In genomic region chr10:114473776-114474175, GRCh38 we compare ENCODE assay signal across 1 cellular context.
TF ChIP-seq lines count a peak whose summit lies in the region.

No MANE protein-coding gene starts in this region.

TF ChIP-seq in HepG2, 621 proteins besides CTCF, POLR2A, EP300 and RAD21 (continued from another document and continues in another):
- TF ChIP-seq ZNF513 (CRISPR knock-in tag; conservative IDR thresholded peaks at IDR 0.05): no peak
- TF ChIP-seq ZBTB7B (CRISPR knock-in tag; IDR thresholded peaks at IDR 0.05): no peak
- TF ChIP-seq NR2F6 (IDR thresholded peaks at IDR 0.05): 0 out of 2 replicates have a peak, but pooled peaks have one; percentile 17
- no peak for TF ChIP-seq NR2F6 (CRISPR knock-in tag; IDR thresholded peaks at IDR 0.05)
- TF ChIP-seq ZNF496 (CRISPR knock-in tag; IDR thresholded peaks at IDR 0.05; ENCODE audit: insufficient replicate concordance): no peak
- no peak for TF ChIP-seq MYNN (CRISPR knock-in tag; IDR thresholded peaks at IDR 0.05; ENCODE audit: low read depth)
- TF ChIP-seq PPARG (CRISPR knock-in tag; conservative IDR thresholded peaks at IDR 0.05): 0 out of 2 replicates have a peak, but pooled peaks have one; percentile 34
- no peak for TF ChIP-seq RXRA (CRISPR knock-in tag; IDR thresholded peaks at IDR 0.05)
- no peak for TF ChIP-seq ZBTB7A (CRISPR knock-in tag; IDR thresholded peaks at IDR 0.05)
- TF ChIP-seq RAD51 (IDR thresholded peaks at IDR 0.05; ENCODE audit: borderline replicate concordance): no peak
- no peak for TF ChIP-seq ZNF333 (CRISPR knock-in tag; IDR thresholded peaks at IDR 0.05; ENCODE audit: borderline replicate concordance)
- no peak for TF ChIP-seq ZNF292 (CRISPR knock-in tag; IDR thresholded peaks at IDR 0.05; ENCODE audit: borderline replicate concordance, low read depth)
- TF ChIP-seq KMT2A (CRISPR knock-in tag; IDR thresholded peaks at IDR 0.05): no peak
- TF ChIP-seq ZNF329 (CRISPR knock-in tag; IDR thresholded peaks at IDR 0.05; ENCODE audit: low read depth): no peak
- TF ChIP-seq GATAD2A (CRISPR knock-in tag; IDR thresholded peaks at IDR 0.05): peak; percentile 39; the same call in 1 of the 2 replicates
- no peak for TF ChIP-seq SMAD3 (CRISPR knock-in tag; IDR thresholded peaks at IDR 0.05)
- TF ChIP-seq ZNF570 (CRISPR knock-in tag; IDR thresholded peaks at IDR 0.05; ENCODE audit: borderline replicate concordance): no peak
- TF ChIP-seq ZFAT (CRISPR knock-in tag; conservative IDR thresholded peaks at IDR 0.05): no peak
- TF ChIP-seq ZNF737 (CRISPR knock-in tag; IDR thresholded peaks at IDR 0.05; ENCODE audit: borderline replicate concordance): no peak
- TF ChIP-seq SNAPC4 (CRISPR knock-in tag; IDR thresholded peaks at IDR 0.05): no peak
- TF ChIP-seq ZBTB39 (CRISPR knock-in tag; IDR thresholded peaks at IDR 0.05): no peak
- no peak for TF ChIP-seq TBP (CRISPR knock-in tag; IDR thresholded peaks at IDR 0.05)
- no peak for TF ChIP-seq ZGPAT (CRISPR knock-in tag; IDR thresholded peaks at IDR 0.05)
- TF ChIP-seq FOXJ3 (CRISPR knock-in tag; IDR thresholded peaks at IDR 0.05; ENCODE audit: borderline replicate concordance): 0 out of 2 replicates have a peak, but pooled peaks have one; percentile 42
- TF ChIP-seq CREB1 (IDR thresholded peaks at IDR 0.05): no peak
- no peak for TF ChIP-seq CREB1 (CRISPR knock-in tag; IDR thresholded peaks at IDR 0.05)
- TF ChIP-seq FUBP1 (CRISPR knock-in tag; IDR thresholded peaks at IDR 0.05; ENCODE audit: borderline replicate concordance): no peak
- TF ChIP-seq ZNF451 (CRISPR knock-in tag; IDR thresholded peaks at IDR 0.05): no peak
- no peak for TF ChIP-seq HNF1B (CRISPR knock-in tag; IDR thresholded peaks at IDR 0.05)
- TF ChIP-seq ZSCAN31 (CRISPR knock-in tag; IDR thresholded peaks at IDR 0.05; ENCODE audit: low read depth): no peak
- peak; percentile 14; the same call in 1 of the 2 replicates for TF ChIP-seq SAP130 (CRISPR knock-in tag; IDR thresholded peaks at IDR 0.05; ENCODE audit: low read depth)
- no peak for TF ChIP-seq JUND (CRISPR knock-in tag; IDR thresholded peaks at IDR 0.05)
- TF ChIP-seq SCMH1 (CRISPR knock-in tag; IDR thresholded peaks at IDR 0.05; ENCODE audit: borderline replicate concordance): no peak
- TF ChIP-seq ZNF576 (CRISPR knock-in tag; IDR thresholded peaks at IDR 0.05): no peak
- no peak for TF ChIP-seq ZMAT3 (CRISPR knock-in tag; conservative IDR thresholded peaks at IDR 0.05)
- no peak for TF ChIP-seq DPF2 (CRISPR knock-in tag; IDR thresholded peaks at IDR 0.05; ENCODE audit: borderline replicate concordance, low read depth)
- no peak for TF ChIP-seq ZBTB40 (IDR thresholded peaks at IDR 0.05)
- no peak for TF ChIP-seq ZBTB40 (CRISPR knock-in tag; IDR thresholded peaks at IDR 0.05)
- TF ChIP-seq ZNF510 (CRISPR knock-in tag; IDR thresholded peaks at IDR 0.05; ENCODE audit: low read depth): no peak
